1 cellular context compared by ENCODE assay signal in the genomic region with DNA sequence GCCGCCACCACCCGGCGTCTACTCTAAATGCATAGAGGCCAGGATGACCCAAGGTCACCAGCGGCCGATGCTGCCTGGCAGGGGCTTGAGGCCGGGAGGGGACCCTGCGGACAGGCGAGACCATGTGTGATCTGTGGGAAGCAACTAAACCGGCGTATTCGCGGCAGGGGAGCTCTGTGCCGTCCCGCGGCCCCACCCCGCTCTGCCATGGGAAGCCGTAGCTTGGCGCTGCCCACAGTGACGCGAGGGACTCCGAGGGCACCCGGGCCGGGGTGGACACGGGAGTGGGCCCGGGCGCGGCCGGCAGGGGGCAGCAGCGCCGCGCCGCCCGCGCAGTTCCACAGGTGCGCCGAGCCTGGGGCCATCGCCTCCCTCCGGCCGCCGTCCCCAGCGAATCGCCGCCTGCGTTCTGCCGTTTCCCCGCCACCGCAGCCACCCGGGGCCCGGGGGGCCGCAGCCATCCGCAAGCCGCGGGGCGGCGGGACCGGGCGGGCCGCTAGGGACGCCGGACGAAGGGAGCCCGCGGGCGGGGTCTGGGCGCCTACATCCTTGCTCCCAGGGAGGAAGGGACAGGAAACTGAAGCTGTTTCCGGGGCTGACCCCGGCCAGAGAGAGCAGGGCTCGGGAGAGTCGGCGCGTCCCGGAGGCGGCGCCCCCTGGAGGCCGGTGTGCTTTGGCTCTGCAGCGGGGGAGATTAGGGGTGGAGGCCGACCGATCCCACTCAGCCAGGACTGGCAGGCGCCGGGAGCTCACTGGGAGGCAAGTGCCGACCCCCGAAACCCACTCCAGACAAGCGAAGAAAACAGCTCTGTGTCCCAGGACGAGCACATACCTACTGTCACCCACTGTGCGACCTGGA.
A peak's percentile ranks its signal among the peaks of the same experiment; 100 is the strongest.
TF ChIP-seq lines count a peak whose summit lies in the region.

No MANE protein-coding gene starts in this region.

TF ChIP-seq in K562, 482 proteins besides CTCF, POLR2A, EP300 and RAD21 (continued from another document and continues in another):
- TF ChIP-seq, protein P1, sequence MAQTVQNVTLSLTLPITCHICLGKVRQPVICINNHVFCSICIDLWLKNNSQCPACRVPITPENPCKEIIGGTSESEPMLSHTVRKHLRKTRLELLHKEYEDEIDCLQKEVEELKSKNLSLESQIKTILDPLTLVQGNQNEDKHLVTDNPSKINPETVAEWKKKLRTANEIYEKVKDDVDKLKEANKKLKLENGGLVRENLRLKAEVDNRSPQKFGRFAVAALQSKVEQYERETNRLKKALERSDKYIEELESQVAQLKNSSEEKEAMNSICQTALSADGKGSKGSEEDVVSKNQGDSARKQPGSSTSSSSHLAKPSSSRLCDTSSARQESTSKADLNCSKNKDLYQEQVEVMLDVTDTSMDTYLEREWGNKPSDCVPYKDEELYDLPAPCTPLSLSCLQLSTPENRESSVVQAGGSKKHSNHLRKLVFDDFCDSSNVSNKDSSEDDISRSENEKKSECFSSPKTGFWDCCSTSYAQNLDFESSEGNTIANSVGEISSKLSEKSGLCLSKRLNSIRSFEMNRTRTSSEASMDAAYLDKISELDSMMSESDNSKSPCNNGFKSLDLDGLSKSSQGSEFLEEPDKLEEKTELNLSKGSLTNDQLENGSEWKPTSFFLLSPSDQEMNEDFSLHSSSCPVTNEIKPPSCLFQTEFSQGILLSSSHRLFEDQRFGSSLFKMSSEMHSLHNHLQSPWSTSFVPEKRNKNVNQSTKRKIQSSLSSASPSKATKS (CRISPR knock-in tag; IDR thresholded peaks at IDR 0.05), result no peak
- no peak for TF ChIP-seq ZNF165 (CRISPR knock-in tag; IDR thresholded peaks at IDR 0.05; ENCODE audit: borderline replicate concordance)
- TF ChIP-seq TCF7L2 (IDR thresholded peaks at IDR 0.05; ENCODE audit: low read depth, low read length), result no peak
- no peak for TF ChIP-seq XRCC4 (IDR thresholded peaks at IDR 0.05; ENCODE audit: extremely low read depth, insufficient read depth, insufficient read length)
- TF ChIP-seq, protein P2, sequence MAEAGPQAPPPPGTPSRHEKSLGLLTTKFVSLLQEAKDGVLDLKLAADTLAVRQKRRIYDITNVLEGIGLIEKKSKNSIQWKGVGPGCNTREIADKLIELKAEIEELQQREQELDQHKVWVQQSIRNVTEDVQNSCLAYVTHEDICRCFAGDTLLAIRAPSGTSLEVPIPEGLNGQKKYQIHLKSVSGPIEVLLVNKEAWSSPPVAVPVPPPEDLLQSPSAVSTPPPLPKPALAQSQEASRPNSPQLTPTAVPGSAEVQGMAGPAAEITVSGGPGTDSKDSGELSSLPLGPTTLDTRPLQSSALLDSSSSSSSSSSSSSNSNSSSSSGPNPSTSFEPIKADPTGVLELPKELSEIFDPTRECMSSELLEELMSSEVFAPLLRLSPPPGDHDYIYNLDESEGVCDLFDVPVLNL (CRISPR knock-in tag; IDR thresholded peaks at IDR 0.05; ENCODE audit: low read depth), result no peak
- no peak for TF ChIP-seq MITF (IDR thresholded peaks at IDR 0.05)
- TF ChIP-seq SMARCC2 (IDR thresholded peaks at IDR 0.05; ENCODE audit: low read depth), result no peak
- no peak for TF ChIP-seq ARID3A (IDR thresholded peaks at IDR 0.05; ENCODE audit: borderline replicate concordance, low read depth, low read length)
- no peak for TF ChIP-seq SP1 (CRISPR knock-in tag; IDR thresholded peaks at IDR 0.05)
- TF ChIP-seq, protein P3, sequence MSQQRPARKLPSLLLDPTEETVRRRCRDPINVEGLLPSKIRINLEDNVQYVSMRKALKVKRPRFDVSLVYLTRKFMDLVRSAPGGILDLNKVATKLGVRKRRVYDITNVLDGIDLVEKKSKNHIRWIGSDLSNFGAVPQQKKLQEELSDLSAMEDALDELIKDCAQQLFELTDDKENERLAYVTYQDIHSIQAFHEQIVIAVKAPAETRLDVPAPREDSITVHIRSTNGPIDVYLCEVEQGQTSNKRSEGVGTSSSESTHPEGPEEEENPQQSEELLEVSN (IDR thresholded peaks at IDR 0.05; ENCODE audit: borderline replicate concordance in 1 of 2, extremely low read depth in 1 of 2, insufficient read depth in 1 of 2, insufficient read length in 1 of 2, low read depth in 1 of 2, low read length in 1 of 2, poor library complexity in 1 of 2, severe bottlenecking in 1 of 2), result no peak
- no peak for TF ChIP-seq ZBTB1 (CRISPR knock-in tag; IDR thresholded peaks at IDR 0.05; ENCODE audit: borderline replicate concordance, low read depth)
- TF ChIP-seq NCOA4 (IDR thresholded peaks at IDR 0.05; ENCODE audit: partially characterized antibody), result no peak
- TF ChIP-seq ZNF830 (CRISPR knock-in tag; IDR thresholded peaks at IDR 0.05), result no peak
- TF ChIP-seq, protein P4, sequence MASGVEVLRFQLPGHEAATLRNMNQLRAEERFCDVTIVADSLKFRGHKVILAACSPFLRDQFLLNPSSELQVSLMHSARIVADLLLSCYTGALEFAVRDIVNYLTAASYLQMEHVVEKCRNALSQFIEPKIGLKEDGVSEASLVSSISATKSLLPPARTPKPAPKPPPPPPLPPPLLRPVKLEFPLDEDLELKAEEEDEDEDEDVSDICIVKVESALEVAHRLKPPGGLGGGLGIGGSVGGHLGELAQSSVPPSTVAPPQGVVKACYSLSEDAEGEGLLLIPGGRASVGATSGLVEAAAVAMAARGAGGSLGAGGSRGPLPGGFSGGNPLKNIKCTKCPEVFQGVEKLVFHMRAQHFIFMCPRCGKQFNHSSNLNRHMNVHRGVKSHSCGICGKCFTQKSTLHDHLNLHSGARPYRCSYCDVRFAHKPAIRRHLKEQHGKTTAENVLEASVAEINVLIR (CRISPR knock-in tag; IDR thresholded peaks at IDR 0.05), result peak; percentile 26; the same call in 1 of the 2 replicates
- TF ChIP-seq PCBP2 (IDR thresholded peaks at IDR 0.05; ENCODE audit: low read depth, low read length, poor library complexity, severe bottlenecking), result no peak
- TF ChIP-seq VEZF1 (CRISPR knock-in tag; IDR thresholded peaks at IDR 0.05), result peak; percentile 90
- no peak for TF ChIP-seq NFXL1 (CRISPR knock-in tag; IDR thresholded peaks at IDR 0.05)
- TF ChIP-seq, protein P5, sequence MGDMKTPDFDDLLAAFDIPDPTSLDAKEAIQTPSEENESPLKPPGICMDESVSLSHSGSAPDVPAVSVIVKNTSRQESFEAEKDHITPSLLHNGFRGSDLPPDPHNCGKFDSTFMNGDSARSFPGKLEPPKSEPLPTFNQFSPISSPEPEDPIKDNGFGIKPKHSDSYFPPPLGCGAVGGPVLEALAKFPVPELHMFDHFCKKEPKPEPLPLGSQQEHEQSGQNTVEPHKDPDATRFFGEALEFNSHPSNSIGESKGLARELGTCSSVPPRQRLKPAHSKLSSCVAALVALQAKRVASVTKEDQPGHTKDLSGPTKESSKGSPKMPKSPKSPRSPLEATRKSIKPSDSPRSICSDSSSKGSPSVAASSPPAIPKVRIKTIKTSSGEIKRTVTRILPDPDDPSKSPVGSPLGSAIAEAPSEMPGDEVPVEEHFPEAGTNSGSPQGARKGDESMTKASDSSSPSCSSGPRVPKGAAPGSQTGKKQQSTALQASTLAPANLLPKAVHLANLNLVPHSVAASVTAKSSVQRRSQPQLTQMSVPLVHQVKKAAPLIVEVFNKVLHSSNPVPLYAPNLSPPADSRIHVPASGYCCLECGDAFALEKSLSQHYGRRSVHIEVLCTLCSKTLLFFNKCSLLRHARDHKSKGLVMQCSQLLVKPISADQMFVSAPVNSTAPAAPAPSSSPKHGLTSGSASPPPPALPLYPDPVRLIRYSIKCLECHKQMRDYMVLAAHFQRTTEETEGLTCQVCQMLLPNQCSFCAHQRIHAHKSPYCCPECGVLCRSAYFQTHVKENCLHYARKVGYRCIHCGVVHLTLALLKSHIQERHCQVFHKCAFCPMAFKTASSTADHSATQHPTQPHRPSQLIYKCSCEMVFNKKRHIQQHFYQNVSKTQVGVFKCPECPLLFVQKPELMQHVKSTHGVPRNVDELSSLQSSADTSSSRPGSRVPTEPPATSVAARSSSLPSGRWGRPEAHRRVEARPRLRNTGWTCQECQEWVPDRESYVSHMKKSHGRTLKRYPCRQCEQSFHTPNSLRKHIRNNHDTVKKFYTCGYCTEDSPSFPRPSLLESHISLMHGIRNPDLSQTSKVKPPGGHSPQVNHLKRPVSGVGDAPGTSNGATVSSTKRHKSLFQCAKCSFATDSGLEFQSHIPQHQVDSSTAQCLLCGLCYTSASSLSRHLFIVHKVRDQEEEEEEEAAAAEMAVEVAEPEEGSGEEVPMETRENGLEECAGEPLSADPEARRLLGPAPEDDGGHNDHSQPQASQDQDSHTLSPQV (IDR thresholded peaks at IDR 0.05), result no peak; the same call in 1 of the 2 replicates
- TF ChIP-seq MTA2 (IDR thresholded peaks at IDR 0.05; ENCODE audit: low read depth), result no peak; the same call in 1 of the 2 replicates
- TF ChIP-seq SAP30 (IDR thresholded peaks at IDR 0.05; ENCODE audit: borderline replicate concordance, insufficient read depth, low read depth, low read length, poor library complexity, severe bottlenecking), result peak; percentile 18
- TF ChIP-seq, protein P6, sequence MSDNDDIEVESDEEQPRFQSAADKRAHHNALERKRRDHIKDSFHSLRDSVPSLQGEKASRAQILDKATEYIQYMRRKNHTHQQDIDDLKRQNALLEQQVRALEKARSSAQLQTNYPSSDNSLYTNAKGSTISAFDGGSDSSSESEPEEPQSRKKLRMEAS (CRISPR knock-in tag; IDR thresholded peaks at IDR 0.05), result no peak
- peak; percentile 16 for TF ChIP-seq SMAD1 (IDR thresholded peaks at IDR 0.05; ENCODE audit: low read depth, low read length, partially characterized antibody)
- no peak for TF ChIP-seq ZNF41 (CRISPR knock-in tag; conservative IDR thresholded peaks at IDR 0.05)
- TF ChIP-seq KAT8 (IDR thresholded peaks at IDR 0.05; ENCODE audit: low read depth), result no peak
- 0 out of 2 replicates have a peak, but pooled peaks have one; percentile 83 for TF ChIP-seq ZFPM2 (CRISPR knock-in tag; IDR thresholded peaks at IDR 0.05)
- TF ChIP-seq NR2F6 (CRISPR knock-in tag; IDR thresholded peaks at IDR 0.05), result 0 out of 2 replicates have a peak, but pooled peaks have one; percentile 24
- TF ChIP-seq ZNF695 (CRISPR knock-in tag; IDR thresholded peaks at IDR 0.05), result no peak
- peak; percentile 86; the same call in 1 of the 2 replicates for TF ChIP-seq TARDBP (IDR thresholded peaks at IDR 0.05)
- no peak for TF ChIP-seq TFAM (CRISPR knock-in tag; conservative IDR thresholded peaks at IDR 0.05)
- no peak for TF ChIP-seq PRMT5 (CRISPR knock-in tag; IDR thresholded peaks at IDR 0.05)
- no peak for TF ChIP-seq RFX7 (CRISPR knock-in tag; IDR thresholded peaks at IDR 0.05)
- TF ChIP-seq, protein P7, sequence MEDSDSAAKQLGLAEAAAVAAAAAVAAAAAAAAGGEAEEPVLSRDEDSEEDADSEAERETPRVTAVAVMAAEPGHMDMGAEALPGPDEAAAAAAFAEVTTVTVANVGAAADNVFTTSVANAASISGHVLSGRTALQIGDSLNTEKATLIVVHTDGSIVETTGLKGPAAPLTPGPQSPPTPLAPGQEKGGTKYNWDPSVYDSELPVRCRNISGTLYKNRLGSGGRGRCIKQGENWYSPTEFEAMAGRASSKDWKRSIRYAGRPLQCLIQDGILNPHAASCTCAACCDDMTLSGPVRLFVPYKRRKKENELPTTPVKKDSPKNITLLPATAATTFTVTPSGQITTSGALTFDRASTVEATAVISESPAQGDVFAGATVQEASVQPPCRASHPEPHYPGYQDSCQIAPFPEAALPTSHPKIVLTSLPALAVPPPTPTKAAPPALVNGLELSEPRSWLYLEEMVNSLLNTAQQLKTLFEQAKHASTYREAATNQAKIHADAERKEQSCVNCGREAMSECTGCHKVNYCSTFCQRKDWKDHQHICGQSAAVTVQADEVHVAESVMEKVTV (CRISPR knock-in tag; IDR thresholded peaks at IDR 0.05), result 0 out of 2 replicates have a peak, but pooled peaks have one; percentile 20
- TF ChIP-seq STAG1 (CRISPR knock-in tag; IDR thresholded peaks at IDR 0.05; ENCODE audit: borderline replicate concordance), result 0 out of 2 replicates have a peak, but pooled peaks have one; percentile 20
- TF ChIP-seq SIRT6 (IDR thresholded peaks at IDR 0.05; ENCODE audit: low read depth, low read length), result no peak
- TF ChIP-seq ETS2 (tag; IDR thresholded peaks at IDR 0.05; ENCODE audit: borderline replicate concordance, poor library complexity, severe bottlenecking), result no peak
- peak; percentile 38; the same call in 1 of the 2 replicates for TF ChIP-seq TFAP4 (CRISPR knock-in tag; IDR thresholded peaks at IDR 0.05; ENCODE audit: borderline replicate concordance)
- no peak for TF ChIP-seq NCOA1 (IDR thresholded peaks at IDR 0.05; ENCODE audit: low read depth)
- no peak for TF ChIP-seq ZNF311 (CRISPR knock-in tag; IDR thresholded peaks at IDR 0.05)
- no peak for TF ChIP-seq YBX1 (IDR thresholded peaks at IDR 0.05)
- TF ChIP-seq ZBTB17 (CRISPR knock-in tag; IDR thresholded peaks at IDR 0.05), result 0 out of 2 replicates have a peak, but pooled peaks have one; percentile 57
